Comparison of ENCODE assay signal across 19 cellular contexts in genomic region chr2:142075826-142076225, GRCh38. TPM values are rescaled to one million over a fixed set of nuclear protein-coding genes. Genes with fewer than 3 reads are reported as not detected.
A peak's percentile ranks its signal among the peaks of the same experiment; 100 is the strongest.
DNase-seq lines count a peak whose midpoint lies in the region; ATAC-seq and TF ChIP-seq lines count a peak whose summit lies in the region.
"Had no signal": no experiment of that assay in that cellular context is flagged by ENCODE, and none has a peak within 500 bp of the region (broad histone marks: within the 10 kb centered on the region; RNA-seq: fewer than 3 reads in every experiment).

No MANE protein-coding gene starts in this region.

- H4K5ac ChIP-seq in mesendoderm (ENCODE audit: low read length), result no peak overlapping the region

- ATAC-seq in GM23338 (no peak), right lobe of liver (no peak), GM18861 (IDR thresholded peaks at IDR 0.05; ENCODE audit: unreplicated experiment) (no peak)

- H2AK5ac ChIP-seq in mesendoderm (ENCODE audit: low read length), result no peak overlapping the region

- in situ Hi-C loops in HAP-1 (cut with MboI; ENCODE audit: low sequenced_read_pairs), result no loop called here

- no peaks in the 10 kb centered on the region for H3K79me1 ChIP-seq in mesendoderm (ENCODE audit: low read length)

- intact Hi-C loops in right lobe of liver (cut with DNase I), result no loop called here

- H3K4me2 ChIP-seq in GM23338, result no peak overlapping the region
- H3K4me2 ChIP-seq in mesendoderm (ENCODE audit: low read length), result no peak overlapping the region

- no peaks in the 10 kb centered on the region for H4K20me1 ChIP-seq in GM23338 (replicated peaks; ENCODE audit: insufficient read depth)

- H3K27me3 Mint-ChIP-seq in GM23338 (ENCODE audit: insufficient read depth, low read depth, poor library complexity), result no peaks in the 10 kb centered on the region
- H3K27me3 Mint-ChIP-seq: CD4-positive, alpha-beta memory T cell had no signal

- no peak overlapping the region for H3K56ac ChIP-seq in mesendoderm (ENCODE audit: low read length)

- TF ChIP-seq POLR2A in right lobe of liver (IDR thresholded peaks at IDR 0.05), result no peak

- H3F3A ChIP-seq in GM23338 (replicated peaks; ENCODE audit: low read depth), result no peaks in the 10 kb centered on the region

- no peak for DNase-seq in GM23338 (ENCODE audit: low spot score)
- DNase-seq in HAP-1 (ENCODE audit: low spot score in 2 of 2), result peak; percentile 34 to 69
- DNase-seq in NCI-H69 (lab: John Stamatoyannopoulos, UW), result peak; percentile 62
- DNase-seq in mesendoderm, result no peak
- no peak for DNase-seq in activated naive CD4-positive, alpha-beta T cell treated with anti-CD3 and anti-CD28 coated beads, Interleukin-2, amount 50 U/mL, for 16 hours
- DNase-seq in right lobe of liver, result no peak
- DNase-seq: C1 segment of cervical spinal cord; Calu3; CD4-positive, alpha-beta memory T cell; COR-L47; DMS53; DMS79 treated with DMSO at 0.1 percent for 48 hours; GF-D8; GM23248; HCEC 1CT; HFFc6 had no signal

- no peak overlapping the region for H3K4me3 Mint-ChIP-seq in GM23338
- H3K4me3 Mint-ChIP-seq: CD4-positive, alpha-beta memory T cell; HFFc6 had no signal

- H3K9me3 Mint-ChIP-seq in GM23338, result no peaks in the 10 kb centered on the region; the same call in 2 of the 3 replicates

- no peak overlapping the region for H3K27ac Mint-ChIP-seq in GM23338
- H3K27ac Mint-ChIP-seq: CD4-positive, alpha-beta memory T cell; HFFc6 had no signal

- no peak overlapping the region for H2BK15ac ChIP-seq in mesendoderm (replicated peaks; ENCODE audit: low read depth)

- H4K8ac ChIP-seq in mesendoderm (ENCODE audit: low read depth, low read length), result no peak overlapping the region

- H3K23ac ChIP-seq in mesendoderm (ENCODE audit: low read length), result no peak overlapping the region

- H3K9me2 ChIP-seq in GM23338 (ENCODE audit: insufficient read depth), result peaks cover 5% of the 10 kb centered on the region; the same call in 1 of the 2 replicates

- H3K4ac ChIP-seq in mesendoderm (ENCODE audit: low read depth, low read length), result no peak overlapping the region

- no peak overlapping the region for H2BK5ac ChIP-seq in mesendoderm (ENCODE audit: low read length)

- peak overlapping the region; percentile 60 for H3K18ac ChIP-seq in mesendoderm (ENCODE audit: low read length)

- no peak overlapping the region for H3K4me3 ChIP-seq in GM23338
- H3K4me3 ChIP-seq in HAP-1, result no peak overlapping the region
- no peak overlapping the region for H3K4me3 ChIP-seq in mesendoderm (ENCODE audit: low read length)
- H3K4me3 ChIP-seq in right lobe of liver, result no peak overlapping the region
- H3K4me3 ChIP-seq: GM23248 had no signal

- no peaks in the 10 kb centered on the region for H3K36me3 Mint-ChIP-seq in GM23338 (ENCODE audit: low read depth)
- H3K36me3 Mint-ChIP-seq: CD4-positive, alpha-beta memory T cell had no signal

- H3K27ac ChIP-seq in GM23338 (ENCODE audit: low read depth) (no peak overlapping the region), mesendoderm (ENCODE audit: low read depth, low read length) (no peak overlapping the region), right lobe of liver (no peak overlapping the region)
- H3K27ac ChIP-seq: GM23248 had no signal

- no peak for TF ChIP-seq CTCF in GM23338 (conservative IDR thresholded peaks at IDR 0.05; ENCODE audit: low read depth in 2 of 2)
- no peak for TF ChIP-seq CTCF in right lobe of liver (IDR thresholded peaks at IDR 0.05)

- H3K79me2 ChIP-seq in GM23338 (replicated peaks; ENCODE audit: insufficient read depth) (no peaks in the 10 kb centered on the region), mesendoderm (ENCODE audit: control insufficient read depth, insufficient read depth, low read length) (no peaks in the 10 kb centered on the region)

- peaks cover 8% of the 10 kb centered on the region; the same call in 2 of the 3 replicates for H3K4me1 Mint-ChIP-seq in GM23338
- H3K4me1 Mint-ChIP-seq: CD4-positive, alpha-beta memory T cell had no signal

- WGBS in mesendoderm (ENCODE audit: extremely low coverage, insufficient coverage, low lambda C conversion rate), result no CpG with 5 or more reads among the region's 2 CpGs
- 31% methylated on average over 2 of the region's 2 CpGs for WGBS in right lobe of liver (ENCODE audit: insufficient coverage, low coverage, low lambda C conversion rate, missing lambda C conversion rate)

- no peaks in the 10 kb centered on the region for H3K4me1 ChIP-seq in GM23338 (ENCODE audit: insufficient read depth)
- peaks cover 15% of the 10 kb centered on the region for H3K4me1 ChIP-seq in HAP-1
- no peaks in the 10 kb centered on the region for H3K4me1 ChIP-seq in mesendoderm (ENCODE audit: control insufficient read depth, low read depth, low read length)
- no peaks in the 10 kb centered on the region for H3K4me1 ChIP-seq in right lobe of liver

- H3K36me3 ChIP-seq in GM23338 (ENCODE audit: insufficient read depth) (no peaks in the 10 kb centered on the region), HAP-1 (replicated peaks) (no peaks in the 10 kb centered on the region), mesendoderm (ENCODE audit: control insufficient read depth, insufficient read depth, low read length) (no peaks in the 10 kb centered on the region), right lobe of liver (no peaks in the 10 kb centered on the region)

- H2BK120ac ChIP-seq in mesendoderm (ENCODE audit: low read depth, low read length), result no peak overlapping the region

- H3K9ac ChIP-seq in mesendoderm (ENCODE audit: low read length), result no peak overlapping the region
- H3K9ac ChIP-seq: GM23248 had no signal

- H3K27me3 ChIP-seq in GM23338 (ENCODE audit: insufficient read depth) (no peaks in the 10 kb centered on the region), HAP-1 (ENCODE audit: low read depth) (no peaks in the 10 kb centered on the region), mesendoderm (ENCODE audit: insufficient read depth, low read length, poor library complexity) (no peaks in the 10 kb centered on the region), right lobe of liver (no peaks in the 10 kb centered on the region)

- peak overlapping the region; percentile 8; the same call in 1 of the 2 replicates for H2AFZ ChIP-seq in GM23338
- H2AFZ ChIP-seq: GM23248 had no signal

- H3K9me3 ChIP-seq in HAP-1, result no peaks in the 10 kb centered on the region; the same call in 1 of the 2 replicates
- H3K9me3 ChIP-seq in right lobe of liver, result no peaks in the 10 kb centered on the region

TF ChIP-seq in GM23338, 12 proteins besides CTCF, POLR2A, EP300 and RAD21 (continues in another document):
- TF ChIP-seq STAT1 (IDR thresholded peaks at IDR 0.05; ENCODE audit: unreplicated experiment) (no peak), ZNF331 (CRISPR knock-in tag; IDR thresholded peaks at IDR 0.05; ENCODE audit: low read depth) (no peak), EZH2 (IDR thresholded peaks at IDR 0.05; ENCODE audit: low read depth, unreplicated experiment) (no peak), JUNB (IDR thresholded peaks at IDR 0.05; ENCODE audit: unreplicated experiment) (no peak), CREB1 (CRISPR knock-in tag; IDR thresholded peaks at IDR 0.05; ENCODE audit: low read depth) (no peak)
- TF ChIP-seq, protein P1, sequence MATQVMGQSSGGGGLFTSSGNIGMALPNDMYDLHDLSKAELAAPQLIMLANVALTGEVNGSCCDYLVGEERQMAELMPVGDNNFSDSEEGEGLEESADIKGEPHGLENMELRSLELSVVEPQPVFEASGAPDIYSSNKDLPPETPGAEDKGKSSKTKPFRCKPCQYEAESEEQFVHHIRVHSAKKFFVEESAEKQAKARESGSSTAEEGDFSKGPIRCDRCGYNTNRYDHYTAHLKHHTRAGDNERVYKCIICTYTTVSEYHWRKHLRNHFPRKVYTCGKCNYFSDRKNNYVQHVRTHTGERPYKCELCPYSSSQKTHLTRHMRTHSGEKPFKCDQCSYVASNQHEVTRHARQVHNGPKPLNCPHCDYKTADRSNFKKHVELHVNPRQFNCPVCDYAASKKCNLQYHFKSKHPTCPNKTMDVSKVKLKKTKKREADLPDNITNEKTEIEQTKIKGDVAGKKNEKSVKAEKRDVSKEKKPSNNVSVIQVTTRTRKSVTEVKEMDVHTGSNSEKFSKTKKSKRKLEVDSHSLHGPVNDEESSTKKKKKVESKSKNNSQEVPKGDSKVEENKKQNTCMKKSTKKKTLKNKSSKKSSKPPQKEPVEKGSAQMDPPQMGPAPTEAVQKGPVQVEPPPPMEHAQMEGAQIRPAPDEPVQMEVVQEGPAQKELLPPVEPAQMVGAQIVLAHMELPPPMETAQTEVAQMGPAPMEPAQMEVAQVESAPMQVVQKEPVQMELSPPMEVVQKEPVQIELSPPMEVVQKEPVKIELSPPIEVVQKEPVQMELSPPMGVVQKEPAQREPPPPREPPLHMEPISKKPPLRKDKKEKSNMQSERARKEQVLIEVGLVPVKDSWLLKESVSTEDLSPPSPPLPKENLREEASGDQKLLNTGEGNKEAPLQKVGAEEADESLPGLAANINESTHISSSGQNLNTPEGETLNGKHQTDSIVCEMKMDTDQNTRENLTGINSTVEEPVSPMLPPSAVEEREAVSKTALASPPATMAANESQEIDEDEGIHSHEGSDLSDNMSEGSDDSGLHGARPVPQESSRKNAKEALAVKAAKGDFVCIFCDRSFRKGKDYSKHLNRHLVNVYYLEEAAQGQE (IDR thresholded peaks at IDR 0.05; ENCODE audit: unreplicated experiment), result no peak

RNA-seq across cellular contexts. Expression of gene LRP1B, which starts 55.0 kb away (rescaled TPM):
- total RNA-seq in GM23338 (2014; rRNA removed; shearing (Covaris generic)), result 0.89 and 0.97 TPM in 2 replicates
- polyA plus RNA-seq in GM23338 (2016; fragmentation: Nextera tagmentation; extraction: Ambion mirVana), result 0.15 and 0.37 TPM in 2 replicates
- 0.21 TPM for polyA plus RNA-seq in mesendoderm (2013, experiment 1 of 2)
- polyA plus RNA-seq in mesendoderm (2013, experiment 2 of 2), result 0.21 TPM
- 1 to 10 TPM in 2 of 6 experiments, under 1 TPM in 3, not detected in 1; 0.06 to 1.7 (median 0.15) TPM for total RNA-seq in right lobe of liver
- total RNA-seq: CD4-positive, alpha-beta memory T cell; Daoy; G401; GM23248; HFFc6 had no signal
- polyA plus RNA-seq: CD4-positive, alpha-beta memory T cell; GM23248 had no signal

Comparison
In these comparisons a context has a peak if more than half of its experiments do, and no peak if none do; other contexts are left out.
1. DNase-seq: peak in HAP-1 (2 of 2) and NCI-H69 (single experiment); none in GM23338 (single experiment), mesendoderm (single experiment), activated naive CD4-positive, alpha-beta T cell treated with anti-CD3 and anti-CD28 coated beads, Interleukin-2, amount 50 U/mL, for 16 hours (single experiment) and right lobe of liver (0 of 3).